9 cellular contexts compared by ENCODE assay signal in genomic region chr12:11839093-11839641, GRCh38.
DNase-seq lines count a peak whose midpoint lies in the region; ATAC-seq lines count a peak whose summit lies in the region.
"Had no signal": no experiment of that assay in that cellular context is flagged by ENCODE, and none has a peak within 500 bp of the region (broad histone marks: within the 10 kb centered on the region; RNA-seq: fewer than 3 reads in every experiment).

No MANE protein-coding gene starts in this region.

- H3K4me1 Mint-ChIP-seq in stimulated activated effector memory CD8-positive, alpha-beta T cell treated with anti-CD3 and anti-CD28 coated beads, Interleukin-12 subunit alpha, Interleukin-12 subunit beta, amount 100 ng/mL, for 72 hours, result peaks cover 46% of the 10 kb centered on the region

- peaks cover 78% of the 10 kb centered on the region for H3K36me3 Mint-ChIP-seq in stimulated activated effector memory CD8-positive, alpha-beta T cell treated with anti-CD3 and anti-CD28 coated beads, Interleukin-12 subunit alpha, Interleukin-12 subunit beta, amount 100 ng/mL, for 72 hours

- peak; percentile 86 for DNase-seq in LoVo (ENCODE audit: low spot score)
- DNase-seq in SHP77 treated with DMSO at 0.1 percent for 48 hours (lab: John Stamatoyannopoulos, UW), result peak; percentile 70
- peak; percentile 82 for DNase-seq in glomerular visceral epithelial cell (ENCODE audit: extremely low spot score)
- DNase-seq in stimulated activated effector memory CD8-positive, alpha-beta T cell treated with anti-CD3 and anti-CD28 coated beads, Interleukin-12 subunit alpha, Interleukin-12 subunit beta, amount 100 ng/mL, for 72 hours (ENCODE audit: low spot score in 2 of 2), result no peak
- DNase-seq in GM19240 (ENCODE audit: insufficient read length, low spot score), result no peak
- DNase-seq in NCI-H524 treated with DMSO at 0.1 percent for 48 hours (lab: John Stamatoyannopoulos, UW), result no peak
- DNase-seq: naive B cell had no signal

- ATAC-seq in stimulated activated effector memory CD8-positive, alpha-beta T cell treated with anti-CD3 and anti-CD28 coated beads, Interleukin-12 subunit alpha, Interleukin-12 subunit beta, amount 100 ng/mL, for 72 hours, result no peak
- ATAC-seq in GM21381 (IDR thresholded peaks at IDR 0.05; ENCODE audit: unreplicated experiment) (no peak), HG02588 (IDR thresholded peaks at IDR 0.05; ENCODE audit: unreplicated experiment) (no peak)

- H3K9me3 Mint-ChIP-seq in stimulated activated effector memory CD8-positive, alpha-beta T cell treated with anti-CD3 and anti-CD28 coated beads, Interleukin-12 subunit alpha, Interleukin-12 subunit beta, amount 100 ng/mL, for 72 hours, result no peaks in the 10 kb centered on the region
- H3K9me3 Mint-ChIP-seq: naive B cell had no signal

- no peak overlapping the region for H3K4me3 Mint-ChIP-seq in stimulated activated effector memory CD8-positive, alpha-beta T cell treated with anti-CD3 and anti-CD28 coated beads, Interleukin-12 subunit alpha, Interleukin-12 subunit beta, amount 100 ng/mL, for 72 hours

- H3K27ac Mint-ChIP-seq in stimulated activated effector memory CD8-positive, alpha-beta T cell treated with anti-CD3 and anti-CD28 coated beads, Interleukin-12 subunit alpha, Interleukin-12 subunit beta, amount 100 ng/mL, for 72 hours, result peak overlapping the region; percentile 81

Comparison
In these comparisons a context has a peak if more than half of its experiments do, and no peak if none do; other contexts are left out.
1. DNase-seq: peak in LoVo (single experiment), SHP77 treated with DMSO at 0.1 percent for 48 hours (single experiment) and glomerular visceral epithelial cell (single experiment); none in stimulated activated effector memory CD8-positive, alpha-beta T cell treated with anti-CD3 and anti-CD28 coated beads, Interleukin-12 subunit alpha, Interleukin-12 subunit beta, amount 100 ng/mL, for 72 hours (0 of 2), GM19240 (single experiment) and NCI-H524 treated with DMSO at 0.1 percent for 48 hours (single experiment).